In genomic region chr16:56477096-56477878, GRCh38 we compare ENCODE assay signal across 9 cellular contexts. TPM values are rescaled to one million over a fixed set of nuclear protein-coding genes. Genes with fewer than 3 reads are reported as not detected.
A peak's percentile ranks its signal among the peaks of the same experiment; 100 is the strongest.
DNase-seq lines count a peak whose midpoint lies in the region; ATAC-seq, FAIRE-seq and TF ChIP-seq lines count a peak whose summit lies in the region.
"Had no signal": no experiment of that assay in that cellular context is flagged by ENCODE, and none has a peak within 500 bp of the region (broad histone marks: within the 10 kb centered on the region; RNA-seq: fewer than 3 reads in every experiment).

No MANE protein-coding gene starts in this region.

- H3K27ac Mint-ChIP-seq in activated T-helper 1 cell treated with anti-CD3 and anti-CD28 coated beads, Interleukin-12 subunit alpha, Interleukin-12 subunit beta, Interleukin-2, Interleukin-4 antibody, amounts not matched to agents 30 ng/mL and 10 ng/mL and 1 ng/mL, durations not matched to agents 14 hours and 24 hours and 36 hours = peak overlapping the region; percentile 53

- ATAC-seq in A549 (peak; percentile 80 to 85; a peak in 5 of 6 replicates), HCT116 (peak; percentile 86), HG03095 (IDR thresholded peaks at IDR 0.05; ENCODE audit: unreplicated experiment) (no peak)

- H3K79me2 ChIP-seq in HCT116 (ENCODE audit: insufficient read depth, low read length) = no peaks in the 10 kb centered on the region

- DNase-seq in A549 (ENCODE audit: low read depth in 1 of 2, low spot score in 1 of 2) (peak; percentile 10 to 43), HCT116 (ENCODE audit: low read depth, low spot score) (peak; percentile 46), glomerular visceral epithelial cell (ENCODE audit: extremely low spot score) (peak; percentile 56), stomach (no peak), NCI-H69 (lab: John Stamatoyannopoulos, UW) (no peak)
- no peak for DNase-seq in activated T-helper 1 cell treated with anti-CD3 and anti-CD28 coated beads, Interleukin-12 subunit alpha, Interleukin-12 subunit beta, Interleukin-2, Interleukin-4 antibody, amounts not matched to agents 30 ng/mL and 10 ng/mL and 1 ng/mL, durations not matched to agents 14 hours and 24 hours and 36 hours (ENCODE audit: low spot score)
- no peak for DNase-seq in activated CD4-positive, CD25-positive, alpha-beta regulatory T cell treated with anti-CD3 and anti-CD28 coated beads, Interleukin-2, amount 50 U/mL, for 72 hours

- no peak for FAIRE-seq in A549 (lab: Jason Lieb, UNC)
- FAIRE-seq: endometrium had no signal

- TF ChIP-seq EP300 in A549 (IDR thresholded peaks at IDR 0.05) = no peak
- TF ChIP-seq EP300 in stomach (IDR thresholded peaks at IDR 0.05) = no peak

- no peaks in the 10 kb centered on the region for H3K27me3 ChIP-seq in HCT116 (ENCODE audit: insufficient read depth, low read length)
- no peaks in the 10 kb centered on the region for H3K27me3 ChIP-seq in stomach

- H3K4me3 ChIP-seq in A549 (no peak overlapping the region), HCT116 (replicated peaks in 1 of 2; ENCODE audit: low read depth in 1 of 2, low read length in 2 of 2) (no peak overlapping the region), stomach (no peak overlapping the region)

- POLR2A ChIA-PET in A549 (lab: Yijun Ruan, JAX) (no interaction called here), HCT116 (lab: Charles Lee) (no interaction called here)

- H2AFZ ChIP-seq in HCT116 (ENCODE audit: low read depth, low read length, poor library complexity, severe bottlenecking) = no peak overlapping the region

- peak overlapping the region; percentile 16 to 67; a peak in 2 of 6 replicates for H3K27ac ChIP-seq in A549
- peak overlapping the region; percentile 0; the same call in 1 of the 2 replicates for H3K27ac ChIP-seq in HCT116 (ENCODE audit: low read depth, low read length)
- H3K27ac ChIP-seq in stomach = peak overlapping the region in 1 of 5 donors; percentile 3

- RAD21 ChIA-PET in HCT116 (lab: Charles Lee; ENCODE audit: low non-redundant PET in 1 of 2, low total read pairs in 2 of 2, uncharacterized antibody in 2 of 2, unreplicated experiment in 2 of 2) = no interaction called here

- H3K9me3 Mint-ChIP-seq in activated T-helper 1 cell treated with anti-CD3 and anti-CD28 coated beads, Interleukin-12 subunit alpha, Interleukin-12 subunit beta, Interleukin-2, Interleukin-4 antibody, amounts not matched to agents 30 ng/mL and 10 ng/mL and 1 ng/mL, durations not matched to agents 14 hours and 24 hours and 36 hours = no peaks in the 10 kb centered on the region

- TF ChIP-seq POLR2A in A549 (IDR thresholded peaks at IDR 0.05; ENCODE audit: low read length) (no peak), HCT116 (IDR thresholded peaks at IDR 0.05; ENCODE audit: borderline replicate concordance, extremely low read depth, insufficient read depth, insufficient read length) (no peak), stomach (IDR thresholded peaks at IDR 0.05) (no peak)

- H3K9me2 ChIP-seq in HCT116 (ENCODE audit: insufficient read depth) = no peaks in the 10 kb centered on the region

- no peaks in the 10 kb centered on the region for H3K27me3 Mint-ChIP-seq in activated T-helper 1 cell treated with anti-CD3 and anti-CD28 coated beads, Interleukin-12 subunit alpha, Interleukin-12 subunit beta, Interleukin-2, Interleukin-4 antibody, amounts not matched to agents 30 ng/mL and 10 ng/mL and 1 ng/mL, durations not matched to agents 14 hours and 24 hours and 36 hours (ENCODE audit: insufficient read depth)

- peaks cover 15% of the 10 kb centered on the region for H3K4me1 Mint-ChIP-seq in activated T-helper 1 cell treated with anti-CD3 and anti-CD28 coated beads, Interleukin-12 subunit alpha, Interleukin-12 subunit beta, Interleukin-2, Interleukin-4 antibody, amounts not matched to agents 30 ng/mL and 10 ng/mL and 1 ng/mL, durations not matched to agents 14 hours and 24 hours and 36 hours (ENCODE audit: low read depth)

- H3K9me3 ChIP-seq in A549 (no peaks in the 10 kb centered on the region), HCT116 (ENCODE audit: control insufficient read depth in 1 of 2, insufficient read depth in 1 of 2, low read depth in 1 of 2, low read length in 2 of 2) (no peaks in the 10 kb centered on the region), stomach (no peaks in the 10 kb centered on the region)

- peaks cover 13% of the 10 kb centered on the region; the same call in 2 of the 3 replicates for H3K4me1 ChIP-seq in A549
- H3K4me1 ChIP-seq in HCT116 (ENCODE audit: control insufficient read depth in 1 of 2, insufficient read depth in 2 of 2, low read length in 2 of 2) = peaks cover 2 to 23% of the 10 kb centered on the region in 2 experiments; a peak in 2 of 4 replicates
- H3K4me1 ChIP-seq in stomach = no peaks in the 10 kb centered on the region

- TF ChIP-seq CTCF in A549 (IDR thresholded peaks at IDR 0.05) = no peak
- no peak for TF ChIP-seq CTCF in HCT116 (IDR thresholded peaks at IDR 0.05 in 2 of 3, conservative IDR thresholded peaks at IDR 0.05 in 1 of 3; ENCODE audit: borderline replicate concordance in 1 of 3, insufficient read depth in 1 of 3, low read depth in 2 of 3, low read length in 2 of 3)
- no peak for TF ChIP-seq CTCF in stomach (IDR thresholded peaks at IDR 0.05)

- H3K4me2 ChIP-seq in A549 = no peak overlapping the region
- peak overlapping the region; percentile 61 for H3K4me2 ChIP-seq in HCT116 (ENCODE audit: low read length)

- no peak overlapping the region for H3K9ac ChIP-seq in HCT116 (ENCODE audit: low read length)

- intact Hi-C loops in HCT116 (cut with micrococcal nuclease) = no loop called here
- intact Hi-C loops in activated T-helper 1 cell treated with anti-CD3 and anti-CD28 coated beads, Interleukin-12 subunit alpha, Interleukin-12 subunit beta, Interleukin-2, Interleukin-4 antibody, amounts not matched to agents 30 ng/mL and 10 ng/mL and 1 ng/mL, durations not matched to agents 14 hours and 24 hours and 36 hours (cut with micrococcal nuclease) = loop anchor here (2.0 kb wide), 1 partner anchor 26 kb away; the partner anchor contains the start of genes NUDT21 and OGFOD1
- intact Hi-C loops in stomach (cut with DNase I; ENCODE audit: low total_unique reads) = no loop called here

- no peak overlapping the region for H3K4me3 Mint-ChIP-seq in activated T-helper 1 cell treated with anti-CD3 and anti-CD28 coated beads, Interleukin-12 subunit alpha, Interleukin-12 subunit beta, Interleukin-2, Interleukin-4 antibody, amounts not matched to agents 30 ng/mL and 10 ng/mL and 1 ng/mL, durations not matched to agents 14 hours and 24 hours and 36 hours

- CTCF ChIA-PET in A549 (lab: Yijun Ruan, JAX) = interaction anchor here (0.9 to 1.5 kb wide), 2 partner anchors 11 to 193 kb away, joined by 3 to 5 read pairs; no protein-coding TSS in a partner anchor
- CTCF ChIA-PET in HCT116 (lab: Charles Lee) = no interaction called here

- H3K36me3 ChIP-seq in HCT116 (ENCODE audit: control insufficient read depth in 1 of 2, insufficient read depth in 2 of 2, low read length in 2 of 2) (peaks cover 26 to 42% of the 10 kb centered on the region in 2 experiments), stomach (peaks cover 37 to 98% (median 95%) of the 10 kb centered on the region in 4 donors)

- TF ChIP-seq RAD21 in A549 (conservative IDR thresholded peaks at IDR 0.05 in 1 of 2, IDR thresholded peaks at IDR 0.05 in 1 of 2) = no peak
- TF ChIP-seq RAD21 in HCT116 (IDR thresholded peaks at IDR 0.05; ENCODE audit: low read depth) = no peak

- BruUV-seq in HCT116 (replicated peaks; lab: Mats Ljungman, UMichigan) = no TSS peak

- 90% methylated on average over 2 of the region's 2 CpGs for WGBS in A549 (ENCODE audit: missing lambda C conversion rate)
- 79 to 92% (median 89%) methylated on average over 2 of the region's 2 CpGs for WGBS in stomach, 5 donors

- H4K20me1 ChIP-seq in HCT116 (ENCODE audit: insufficient read depth) = no peaks in the 10 kb centered on the region

- peaks cover 48% of the 10 kb centered on the region for H3K36me3 Mint-ChIP-seq in activated T-helper 1 cell treated with anti-CD3 and anti-CD28 coated beads, Interleukin-12 subunit alpha, Interleukin-12 subunit beta, Interleukin-2, Interleukin-4 antibody, amounts not matched to agents 30 ng/mL and 10 ng/mL and 1 ng/mL, durations not matched to agents 14 hours and 24 hours and 36 hours (ENCODE audit: low read depth)

RNA-seq across cellular contexts. Expression of gene OGFOD1, which starts 25.9 kb away (rescaled TPM):
- 72.6 and 94.1 TPM in 2 replicates for polyA plus RNA-seq in A549 (2011; rRNA removed)
- 25.7 and 30.4 TPM in 2 replicates for polyA plus RNA-seq in A549 (2012; cell fraction: cytosol; rRNA removed)
- 12.7 and 17.1 TPM in 2 replicates for polyA plus RNA-seq in A549 (2012; cell fraction: nucleus; rRNA removed)
- polyA plus RNA-seq in A549 (2017; fragmentation: RNase III; extraction: RNeasy Plus Mini Kit Qiagen cat#74134 plus additional on column Dnase treatment) = 71.6 to 79.7 TPM (median 72.7 TPM) in 3 replicates
- polyA minus RNA-seq in A549 (2011; rRNA and poly(A)+ RNA removed) = 45.3 and 52.9 TPM in 2 replicates
- 51.6 TPM for total RNA-seq in HCT116 (2021; ENCODE audit: unreplicated experiment)
- 17.8 and 25.4 TPM in 2 replicates for polyA plus RNA-seq in HCT116 (2012)
- 87.9 and 90.9 TPM in 2 replicates for total RNA-seq in activated T-helper 1 cell treated with anti-CD3 and anti-CD28 coated beads, Interleukin-12 subunit alpha, Interleukin-12 subunit beta, Interleukin-2, Interleukin-4 antibody, amounts not matched to agents 30 ng/mL and 10 ng/mL and 1 ng/mL, durations not matched to agents 14 hours and 24 hours and 36 hours
- total RNA-seq in stomach = 100 to 1,000 TPM in 1 of 5 donors, 10 to 100 TPM in 4; 16.3 to 167 (median 38.0) TPM
- polyA plus RNA-seq in stomach = 1 to 10 TPM; 8.4 to 8.7 (median 8.6) TPM

RNA-seq across cellular contexts. Expression of gene NUDT21, which starts 26.2 kb away (rescaled TPM):
- polyA plus RNA-seq in A549 (2011; rRNA removed) (128 and 153 TPM in 2 replicates), A549 (2017; fragmentation: RNase III; extraction: RNeasy Plus Mini Kit Qiagen cat#74134 plus additional on column Dnase treatment) (58.7 to 68.4 TPM (median 62.8 TPM) in 3 replicates), stomach (10 to 100 TPM; 19.4 to 28.6 (median 26.0) TPM)
- 62.1 and 69.5 TPM in 2 replicates for polyA plus RNA-seq in A549 (2012; cell fraction: cytosol; rRNA removed)
- 34.0 and 51.1 TPM in 2 replicates for polyA plus RNA-seq in A549 (2012; cell fraction: nucleus; rRNA removed)
- polyA minus RNA-seq in A549 (2011; rRNA and poly(A)+ RNA removed) = 52.8 and 71.6 TPM in 2 replicates
- total RNA-seq in HCT116 (2021; ENCODE audit: unreplicated experiment) (218 TPM), stomach (100 to 1,000 TPM in 2 of 5 donors, 10 to 100 TPM in 2, 1 to 10 TPM in 1; 6.4 to 174 (median 30.4) TPM)
- polyA plus RNA-seq in HCT116 (2012) = 125 and 161 TPM in 2 replicates
- total RNA-seq in activated T-helper 1 cell treated with anti-CD3 and anti-CD28 coated beads, Interleukin-12 subunit alpha, Interleukin-12 subunit beta, Interleukin-2, Interleukin-4 antibody, amounts not matched to agents 30 ng/mL and 10 ng/mL and 1 ng/mL, durations not matched to agents 14 hours and 24 hours and 36 hours = 271 and 313 TPM in 2 replicates

RNA-seq across cellular contexts. Expression of gene BBS2, which starts 42.5 kb away (rescaled TPM):
- polyA plus RNA-seq in A549 (2011; rRNA removed) (61.4 and 62.3 TPM in 2 replicates), A549 (2017; fragmentation: RNase III; extraction: RNeasy Plus Mini Kit Qiagen cat#74134 plus additional on column Dnase treatment) (36.1 to 46.6 TPM (median 44.4 TPM) in 3 replicates), stomach (10 to 100 TPM; 16.4 to 35.1 (median 28.3) TPM)
- polyA plus RNA-seq in A549 (2012; cell fraction: cytosol; rRNA removed) = 23.6 and 24.1 TPM in 2 replicates
- polyA plus RNA-seq in A549 (2012; cell fraction: nucleus; rRNA removed) = 30.9 and 39.3 TPM in 2 replicates
- 37.5 and 58.3 TPM in 2 replicates for polyA minus RNA-seq in A549 (2011; rRNA and poly(A)+ RNA removed)
- total RNA-seq in HCT116 (2021; ENCODE audit: unreplicated experiment) (26.7 TPM), stomach (100 to 1,000 TPM in 1 of 5 donors, 10 to 100 TPM in 4; 11.3 to 142 (median 72.4) TPM)
- 23.7 and 23.8 TPM in 2 replicates for polyA plus RNA-seq in HCT116 (2012)
- 7.4 and 12.3 TPM in 2 replicates for total RNA-seq in activated T-helper 1 cell treated with anti-CD3 and anti-CD28 coated beads, Interleukin-12 subunit alpha, Interleukin-12 subunit beta, Interleukin-2, Interleukin-4 antibody, amounts not matched to agents 30 ng/mL and 10 ng/mL and 1 ng/mL, durations not matched to agents 14 hours and 24 hours and 36 hours

RNA-seq across cellular contexts. Expression of gene AMFR, which starts 51.9 kb away (rescaled TPM):
- polyA plus RNA-seq in A549 (2011; rRNA removed) (88.5 and 92.8 TPM in 2 replicates), A549 (2017; fragmentation: RNase III; extraction: RNeasy Plus Mini Kit Qiagen cat#74134 plus additional on column Dnase treatment) (61.3 to 68.9 TPM (median 68.6 TPM) in 3 replicates), stomach (10 to 100 TPM; 16.8 to 30.9 (median 17.4) TPM)
- 57.5 and 68.6 TPM in 2 replicates for polyA plus RNA-seq in A549 (2012; cell fraction: cytosol; rRNA removed)
- 92.4 and 94.5 TPM in 2 replicates for polyA plus RNA-seq in A549 (2012; cell fraction: nucleus; rRNA removed)
- 473 and 499 TPM in 2 replicates for polyA minus RNA-seq in A549 (2011; rRNA and poly(A)+ RNA removed)
- total RNA-seq in HCT116 (2021; ENCODE audit: unreplicated experiment) (66.3 TPM), stomach (100 to 1,000 TPM in 3 of 5 donors, 10 to 100 TPM in 2; 43.7 to 254 (median 102) TPM)
- 86.3 and 89.3 TPM in 2 replicates for polyA plus RNA-seq in HCT116 (2012)
- total RNA-seq in activated T-helper 1 cell treated with anti-CD3 and anti-CD28 coated beads, Interleukin-12 subunit alpha, Interleukin-12 subunit beta, Interleukin-2, Interleukin-4 antibody, amounts not matched to agents 30 ng/mL and 10 ng/mL and 1 ng/mL, durations not matched to agents 14 hours and 24 hours and 36 hours = 57.2 and 64.3 TPM in 2 replicates

Comparison
In these comparisons a context has a peak if more than half of its experiments do, and no peak if none do; other contexts are left out.
1. DNase-seq: peak in A549 (2 of 2), HCT116 (single experiment) and glomerular visceral epithelial cell (single experiment); none in activated T-helper 1 cell treated with anti-CD3 and anti-CD28 coated beads, Interleukin-12 subunit alpha, Interleukin-12 subunit beta, Interleukin-2, Interleukin-4 antibody, amounts not matched to agents 30 ng/mL and 10 ng/mL and 1 ng/mL, durations not matched to agents 14 hours and 24 hours and 36 hours (single experiment), stomach (single experiment), NCI-H69 (single experiment) and activated CD4-positive, CD25-positive, alpha-beta regulatory T cell treated with anti-CD3 and anti-CD28 coated beads, Interleukin-2, amount 50 U/mL, for 72 hours (single experiment).
2. Of the 6 proteins assayed by ChIP-seq in both A549 and HCT116: peak only in A549: none; only in HCT116: MAX; in both: none; in neither: 5.